Comparison of ENCODE assay signal across 8 cellular contexts in genomic region chr15:89068325-89068784, GRCh38. TPM values are rescaled to one million over a fixed set of nuclear protein-coding genes. Genes with fewer than 3 reads are reported as not detected.
DNase-seq lines count a peak whose midpoint lies in the region; ATAC-seq, FAIRE-seq and TF ChIP-seq lines count a peak whose summit lies in the region.

No MANE protein-coding gene starts in this region.

- no peak overlapping the region for H2AFZ ChIP-seq in keratinocyte (ENCODE audit: control insufficient read depth, low read length)

- CTCF ChIA-PET in BJ (lab: Yijun Ruan, JAX): interaction anchor here (1.0 to 1.5 kb wide), 6 partner anchors 9 to 139 kb away, joined by 3 to 5 read pairs (median 4); no protein-coding TSS in a partner anchor

- no peak overlapping the region for H3K4me3 ChIP-seq in BJ (ENCODE audit: low read depth, low read length)
- no peak overlapping the region for H3K4me3 ChIP-seq in keratinocyte (ENCODE audit: control insufficient read depth in 2 of 3, extremely low read depth in 1 of 3, insufficient read depth in 2 of 3, low read depth in 1 of 3, low read length in 3 of 3)
- no peak overlapping the region for H3K4me3 ChIP-seq in HAP-1

- H3K9ac ChIP-seq in keratinocyte (ENCODE audit: control insufficient read depth, extremely low read depth, insufficient read depth, low read length): no peak overlapping the region

- in situ Hi-C loops in HAP-1 (cut with MboI; ENCODE audit: low sequenced_read_pairs): no loop called here

- H3K4me1 ChIP-seq in keratinocyte (ENCODE audit: control insufficient read depth, extremely low read depth, insufficient read depth, low read length) (peaks cover 12% of the 10 kb centered on the region), HAP-1 (no peaks in the 10 kb centered on the region)

- peak; percentile 96 for ATAC-seq in GM19455 (IDR thresholded peaks at IDR 0.05; ENCODE audit: unreplicated experiment)
- peak; percentile 97 for ATAC-seq in HG03442 (IDR thresholded peaks at IDR 0.05; ENCODE audit: unreplicated experiment)

- TF ChIP-seq CTCF in BJ (IDR thresholded peaks at IDR 0.05; ENCODE audit: insufficient read depth, low read depth, low read length): no peak
- TF ChIP-seq CTCF in keratinocyte (optimal IDR thresholded peaks at IDR 0.05 in 1 of 3, IDR thresholded peaks at IDR 0.05 in 1 of 3, conservative IDR thresholded peaks at IDR 0.05 in 1 of 3; ENCODE audit: extremely low read depth in 1 of 3, insufficient read depth in 2 of 3, low read length in 3 of 3): no peak

- DNase-seq in BJ (ENCODE audit: low read depth) (peak; percentile 79), keratinocyte (ENCODE audit: low read depth, low spot score) (peak; percentile 69), NCI-H1930 (lab: John Stamatoyannopoulos, UW) (no peak), HAP-1 (ENCODE audit: low spot score in 2 of 2) (no peak), NCI-H2227 (lab: John Stamatoyannopoulos, UW; ENCODE audit: unreplicated experiment) (no peak)
- peak; percentile 21 to 28 for DNase-seq in activated CD4-positive, alpha-beta T cell treated with anti-CD3 and anti-CD28 coated beads, Interleukin-2, amount 50 U/mL, for 4 hours

- POLR2A ChIA-PET in BJ (lab: Charles Lee): interaction anchor here (0.6 kb wide), 2 partner anchors 20 to 108 kb away, joined by 7 to 9 read pairs; partner anchors contain the start of gene ABHD2

- FAIRE-seq in keratinocyte (lab: Jason Lieb, UNC): no peak

- H3K4me2 ChIP-seq in keratinocyte (ENCODE audit: control insufficient read depth, extremely low read depth, insufficient read depth, low read depth, low read length): peak overlapping the region; percentile 25

- H3K9me1 ChIP-seq in keratinocyte (ENCODE audit: control insufficient read depth, extremely low read depth, insufficient read depth, low read length): no peaks in the 10 kb centered on the region

- H3K9me3 ChIP-seq in keratinocyte (ENCODE audit: control insufficient read depth, low read depth, low read length) (peaks cover 11% of the 10 kb centered on the region), HAP-1 (no peaks in the 10 kb centered on the region)

- no peaks in the 10 kb centered on the region for H4K20me1 ChIP-seq in keratinocyte (ENCODE audit: control insufficient read depth, extremely low read depth, insufficient read depth, low read length)

- H3K27me3 ChIP-seq in BJ (ENCODE audit: control insufficient read depth, insufficient read depth, low read length): no peaks in the 10 kb centered on the region
- no peaks in the 10 kb centered on the region for H3K27me3 ChIP-seq in keratinocyte (ENCODE audit: control insufficient read depth, extremely low read depth, insufficient read depth, low read length)
- no peaks in the 10 kb centered on the region for H3K27me3 ChIP-seq in HAP-1 (ENCODE audit: low read depth)

- no peak overlapping the region for H3K27ac ChIP-seq in keratinocyte (ENCODE audit: control insufficient read depth, insufficient read depth, low read length)

- dilution Hi-C loops in keratinocyte (cut with MboI; ENCODE audit: extremely low pct_ligation_motif_present, low sequenced_read_pairs): no loop called here

- no peaks in the 10 kb centered on the region for H3K79me2 ChIP-seq in keratinocyte (ENCODE audit: control insufficient read depth, insufficient read depth, low read length)

- no peaks in the 10 kb centered on the region for H3K36me3 ChIP-seq in BJ (ENCODE audit: control insufficient read depth, insufficient read depth, low read length)
- no peaks in the 10 kb centered on the region for H3K36me3 ChIP-seq in keratinocyte (ENCODE audit: control insufficient read depth in 2 of 2, extremely low read depth in 1 of 2, insufficient read depth in 2 of 2, low read length in 2 of 2)
- no peaks in the 10 kb centered on the region for H3K36me3 ChIP-seq in HAP-1 (replicated peaks)

RNA-seq across cellular contexts. Expression of gene ABHD2, which starts 19.9 kb away (rescaled TPM):
- polyA plus RNA-seq in BJ (2011; rRNA removed) (47.2 and 69.6 TPM in 2 replicates), keratinocyte (22.8 to 32.9 TPM (median 23.0 TPM) in 3 replicates)
- polyA minus RNA-seq in BJ (2011; rRNA and poly(A)+ RNA removed): 61.1 and 61.2 TPM in 2 replicates
- polyA plus RNA-seq in keratinocyte (2011; ENCODE audit: low read depth): 13.4 TPM
- polyA plus RNA-seq in keratinocyte (2011; cell fraction: cytosol; rRNA removed): 10.2 and 12.6 TPM in 2 replicates
- 32.7 and 34.4 TPM in 2 replicates for polyA plus RNA-seq in keratinocyte (2011; cell fraction: nucleus; rRNA removed)
- polyA plus RNA-seq in keratinocyte (2012; ENCODE audit: low replicate concordance): 6.4 and 23.6 TPM in 2 replicates
- polyA minus RNA-seq in keratinocyte: 74.6 to 119 TPM (median 84.7 TPM) in 3 replicates
- polyA minus RNA-seq in keratinocyte (2011; cell fraction: cytosol; rRNA and poly(A)+ RNA removed): 16.1 TPM
- polyA minus RNA-seq in keratinocyte (2011; cell fraction: nucleus; rRNA and poly(A)+ RNA removed): 36.3 and 71.1 TPM in 2 replicates

Comparison
In these comparisons a context has a peak if more than half of its experiments do, and no peak if none do; other contexts are left out.
1. DNase-seq: peak in BJ (single experiment), activated CD4-positive, alpha-beta T cell treated with anti-CD3 and anti-CD28 coated beads, Interleukin-2, amount 50 U/mL, for 4 hours (2 of 2) and keratinocyte (single experiment); none in NCI-H1930 (0 of 2), HAP-1 (0 of 2) and NCI-H2227 (single experiment).